In the genomic region with DNA sequence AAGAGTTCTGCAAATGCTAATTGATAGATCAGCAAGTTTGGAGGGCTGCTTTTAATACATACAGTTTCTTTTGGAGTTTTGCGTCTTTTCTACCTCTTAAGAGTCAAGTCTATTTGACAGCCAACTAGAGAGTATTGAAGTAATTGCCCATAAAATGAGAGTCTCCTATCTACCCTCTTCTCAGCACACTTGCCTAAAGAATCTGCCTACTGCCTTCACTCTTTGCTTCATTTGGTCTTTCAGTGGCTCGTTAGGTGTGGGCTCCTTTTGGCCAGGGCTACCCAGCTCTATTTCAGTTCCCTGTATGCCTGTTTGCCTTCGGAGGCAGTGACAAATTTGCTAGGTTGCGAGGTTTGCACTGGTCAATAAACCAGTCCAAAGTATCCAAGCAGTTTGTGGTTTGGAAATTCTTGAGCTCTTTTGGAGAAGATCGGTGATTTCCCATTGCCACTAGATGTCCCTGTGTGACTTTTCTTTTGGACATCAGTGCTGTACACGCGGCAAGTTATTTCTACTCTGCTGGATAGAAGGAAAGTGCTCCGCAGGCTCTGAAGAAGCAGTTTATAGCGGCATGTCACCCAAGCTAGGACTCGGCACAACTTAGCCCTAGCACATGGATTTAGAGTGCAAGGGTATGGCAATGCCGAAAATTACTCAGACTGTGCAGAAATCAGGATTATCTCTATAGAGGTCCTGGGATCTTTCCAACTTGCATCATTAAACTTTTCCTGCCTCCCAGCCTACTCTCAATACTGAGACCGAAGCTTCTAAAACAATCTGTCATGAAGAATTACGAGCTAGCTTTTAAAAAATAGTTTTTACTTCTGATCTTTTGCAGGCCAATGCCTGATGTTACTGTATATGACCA, we compare ENCODE assay signal across 8 cellular contexts. TPM values are rescaled to one million over a fixed set of nuclear protein-coding genes. Genes with fewer than 3 reads are reported as not detected.
A peak's percentile ranks its signal among the peaks of the same experiment; 100 is the strongest.
DNase-seq lines count a peak whose midpoint lies in the region; ATAC-seq and TF ChIP-seq lines count a peak whose summit lies in the region.

No MANE protein-coding gene starts in this region.

- H3K4me1 ChIP-seq in PC-3 (ENCODE audit: insufficient read depth, low read length): no peaks in the 10 kb centered on the region

- no peaks in the 10 kb centered on the region; the same call in 1 of the 2 replicates for H3K36me3 ChIP-seq in PC-3 (ENCODE audit: low read depth, low read length)

- no peaks in the 10 kb centered on the region for H4K20me1 ChIP-seq in PC-3 (ENCODE audit: low read length)

- BruUV-seq in PC-3 (replicated peaks; lab: Mats Ljungman, UMichigan): no TSS peak

- no peaks in the 10 kb centered on the region for H3K27me3 ChIP-seq in PC-3 (ENCODE audit: low read length)

- H3K4me3 ChIP-seq in PC-3 (ENCODE audit: low read length) (no peak overlapping the region), fibroblast of mammary gland (ENCODE audit: control insufficient read depth, low read depth, low read length) (no peak overlapping the region)

- no peaks in the 10 kb centered on the region for H3K9me2 ChIP-seq in PC-3 (replicated peaks; ENCODE audit: low read length)

- no peaks in the 10 kb centered on the region for H3K79me2 ChIP-seq in PC-3 (ENCODE audit: low read length)

- POLR2A ChIA-PET in PC-3 (lab: Charles Lee; ENCODE audit: unreplicated experiment): interaction anchor here (0.7 kb wide), 1 partner anchor 10 kb away, joined by 3 read pairs; no protein-coding TSS in a partner anchor

- H2AFZ ChIP-seq in PC-3 (ENCODE audit: low read length): no peak overlapping the region

- no peak overlapping the region for H3K27ac ChIP-seq in PC-3 (ENCODE audit: low read length)

- H3F3A ChIP-seq in PC-3 (ENCODE audit: low read length, unreplicated experiment): no peaks in the 10 kb centered on the region

- CTCF ChIA-PET in PC-3 (lab: Charles Lee): interaction anchor here (0.6 to 1.4 kb wide), 6 partner anchors 198 to 461 kb away, joined by 3 to 9 read pairs (median 4); partner anchors contain the start of gene LMO3

- no peaks in the 10 kb centered on the region for H3K9me3 ChIP-seq in PC-3 (ENCODE audit: low read length)

- ATAC-seq in PC-3 (peak; percentile 75), omental fat pad (ENCODE audit: low FRiP score) (peak; percentile 44), GM18870 (IDR thresholded peaks at IDR 0.05; ENCODE audit: unreplicated experiment) (no peak), GM18520 (IDR thresholded peaks at IDR 0.05; ENCODE audit: unreplicated experiment) (no peak)

- no peak overlapping the region for H3K9ac ChIP-seq in PC-3 (ENCODE audit: low read length)

- intact Hi-C loops in PC-3 (cut with micrococcal nuclease): loop anchor here (2.0 to 10.0 kb wide), 3 partner anchors 139 to 1256 kb away; no protein-coding TSS in a partner anchor

- no peak overlapping the region for H3K4me2 ChIP-seq in PC-3 (ENCODE audit: low read length)

- DNase-seq in AG20443 (ENCODE audit: low spot score): peak; percentile 82
- DNase-seq in HT-29 (ENCODE audit: low spot score): peak; percentile 82
- DNase-seq in PC-3: peak; percentile 50
- peak; percentile 77 for DNase-seq in fibroblast of mammary gland (ENCODE audit: low read depth)
- DNase-seq in omental fat pad (ENCODE audit: low spot score): no peak
- no peak for DNase-seq in NOMO-1 treated with dmso at 0.1 percent for 144 hours (lab: John Stamatoyannopoulos, UW; ENCODE audit: unreplicated experiment)

- TF ChIP-seq CTCF in PC-3 (conservative IDR thresholded peaks at IDR 0.05; ENCODE audit: low read depth, low read length) (peak; percentile 54), fibroblast of mammary gland (conservative IDR thresholded peaks at IDR 0.05; ENCODE audit: control insufficient read depth, insufficient read depth, low read depth, low read length) (peak; percentile 54), omental fat pad (IDR thresholded peaks at IDR 0.05) (no peak)

RNA-seq across cellular contexts. Expression of gene MGST1, which starts 38.6 kb away (rescaled TPM):
- total RNA-seq in HT-29 (2014; rRNA removed; shearing (Covaris generic)): 48.4 and 49.4 TPM in 2 replicates
- total RNA-seq in PC-3 (2014; rRNA removed) (99.3 and 105 TPM in 2 replicates), omental fat pad (1,000 to 10,000 TPM in 1 of 4 donors, 100 to 1,000 TPM in 3; 384 to 1,725 (median 624) TPM)

Comparison
In these comparisons a context has a peak if more than half of its experiments do, and no peak if none do; other contexts are left out.
1. DNase-seq: peak in AG20443 (single experiment), HT-29 (single experiment), PC-3 (single experiment) and fibroblast of mammary gland (single experiment); none in omental fat pad (single experiment) and NOMO-1 treated with dmso at 0.1 percent for 144 hours (single experiment).
2. ATAC-seq: peak in PC-3 (single experiment) and omental fat pad (single experiment); none in GM18870 (single experiment) and GM18520 (single experiment).
3. CTCF ChIP-seq: peak in PC-3 (single experiment) and fibroblast of mammary gland (single experiment); none in omental fat pad (0 of 3).